In genomic region chr16:88317619-88317977, GRCh38 we compare ENCODE assay signal across 21 cellular contexts.
DNase-seq lines count a peak whose midpoint lies in the region; ATAC-seq and TF ChIP-seq lines count a peak whose summit lies in the region.
"Had no signal": no experiment of that assay in that cellular context is flagged by ENCODE, and none has a peak within 500 bp of the region (broad histone marks: within the 10 kb centered on the region; RNA-seq: fewer than 3 reads in every experiment).

No MANE protein-coding gene starts in this region.

- H3K9me3 ChIP-seq in IMR-90 (ENCODE audit: control insufficient read depth, insufficient read depth, low read length) (peaks cover 1% of the 10 kb centered on the region; the same call in 1 of the 2 replicates), H9 (ENCODE audit: control insufficient read depth, low read depth, low read length) (no peaks in the 10 kb centered on the region)

- H2BK120ac ChIP-seq in IMR-90 (ENCODE audit: low read depth, low read length) = peak overlapping the region; percentile 85
- no peak overlapping the region for H2BK120ac ChIP-seq in H9 (ENCODE audit: low read depth, low read length, poor library complexity, severe bottlenecking)

- H2BK12ac ChIP-seq in H9 (ENCODE audit: insufficient read length, low read depth, low read length) = no peak overlapping the region

- H3K14ac ChIP-seq in IMR-90 (replicated peaks; ENCODE audit: low read depth, low read length) (peak overlapping the region; percentile 77), H9 (ENCODE audit: insufficient read depth, low read length) (no peak overlapping the region)

- dilution Hi-C loops in IMR-90 (cut with HindIII; ENCODE audit: low sequenced_read_pairs, unreplicated experiment) = no loop called here

- no peak overlapping the region for H3K4me3 ChIP-seq in IMR-90 (ENCODE audit: insufficient read depth, low read depth, low read length)

- TF ChIP-seq CTCF in AG09319 (IDR thresholded peaks at IDR 0.05; ENCODE audit: low read depth, low read length) (no peak), IMR-90 (conservative IDR thresholded peaks at IDR 0.05; ENCODE audit: low read depth, low read length) (no peak), nephron (IDR thresholded peaks at IDR 0.05; ENCODE audit: unreplicated experiment in 3 of 3) (no peak), H9 (conservative IDR thresholded peaks at IDR 0.05) (no peak)

- ATAC-seq in IMR-90 (ENCODE audit: low read depth) = no peak; the same call in 1 of the 2 replicates
- no peak for ATAC-seq in GM21367 (IDR thresholded peaks at IDR 0.05; ENCODE audit: unreplicated experiment)
- no peak for ATAC-seq in GM18517 (IDR thresholded peaks at IDR 0.05; ENCODE audit: unreplicated experiment)
- ATAC-seq: foreskin keratinocyte; stimulated activated naive CD8-positive, alpha-beta T cell treated with anti-CD3 and anti-CD28 coated beads, Interleukin-15, amount 100 ng/mL, for 72 hours had no signal

- no peaks in the 10 kb centered on the region for H3K79me2 ChIP-seq in H9 (ENCODE audit: insufficient read depth, low read length)

- H3K9me3 Mint-ChIP-seq in nephron = peaks cover 10% of the 10 kb centered on the region
- peaks cover 7% of the 10 kb centered on the region in 2 experiments; a peak in 4 of 5 replicates for H3K9me3 Mint-ChIP-seq in H9
- H3K9me3 Mint-ChIP-seq: activated T-helper 1 cell treated with anti-CD3 and anti-CD28 coated beads, Interleukin-12 subunit alpha, Interleukin-12 subunit beta, Interleukin-2, Interleukin-4 antibody, amounts not matched to agents 30 ng/mL and 10 ng/mL and 1 ng/mL, durations not matched to agents 14 hours and 24 hours and 36 hours had no signal

- H2BK15ac ChIP-seq in IMR-90 (ENCODE audit: low read depth, low read length) = peak overlapping the region; percentile 91; the same call in 2 of the 3 replicates
- H2BK15ac ChIP-seq in H9 (ENCODE audit: low read depth, low read length) = no peak overlapping the region

- no peaks in the 10 kb centered on the region for H4K20me1 ChIP-seq in IMR-90 (ENCODE audit: insufficient read depth, low read length)
- no peaks in the 10 kb centered on the region for H4K20me1 ChIP-seq in H9 (ENCODE audit: control insufficient read depth, insufficient read depth, insufficient read length)

- H3K27ac Mint-ChIP-seq in nephron (peak overlapping the region; percentile 1 to 95 (median 86)), H9 (peak overlapping the region in 1 of 3 experiments; percentile 3; a peak in 2 of 7 replicates)
- H3K27ac Mint-ChIP-seq: activated B cell treated with CpG ODN at 0.5 μM for 24 hours; activated naive CD8-positive, alpha-beta T cell treated with anti-CD3 and anti-CD28 coated beads, Interleukin-2, amount 10 ng/mL, durations not matched to agents 7 days and 5 days; activated T-helper 1 cell treated with anti-CD3 and anti-CD28 coated beads, Interleukin-12 subunit alpha, Interleukin-12 subunit beta, Interleukin-2, Interleukin-4 antibody, amounts not matched to agents 30 ng/mL and 10 ng/mL and 1 ng/mL, durations not matched to agents 14 hours and 24 hours and 36 hours; memory B cell; stimulated activated naive CD8-positive, alpha-beta T cell treated with anti-CD3 and anti-CD28 coated beads, Interleukin-15, amount 100 ng/mL, for 72 hours had no signal

- H3K9ac ChIP-seq in IMR-90 (ENCODE audit: low read depth, low read length) (no peak overlapping the region; the same call in 1 of the 2 replicates), H9 (ENCODE audit: extremely low read depth, insufficient read length, low read length) (no peak overlapping the region)

- H3K27me3 ChIP-seq in IMR-90 (ENCODE audit: control insufficient read depth, insufficient read depth, low read length) (no peaks in the 10 kb centered on the region), H9 (ENCODE audit: insufficient read depth, low read length) (no peaks in the 10 kb centered on the region)
- H3K27me3 ChIP-seq: foreskin keratinocyte had no signal

- H2BK20ac ChIP-seq in IMR-90 (ENCODE audit: low read depth, low read length) = peak overlapping the region; percentile 90
- H2BK20ac ChIP-seq in H9 (ENCODE audit: low read depth, low read length, poor library complexity, severe bottlenecking) = no peak overlapping the region

- H3K9me1 ChIP-seq in IMR-90 (ENCODE audit: insufficient read depth, low read length) = peaks cover 13% of the 10 kb centered on the region

- H3K4me2 ChIP-seq in IMR-90 (ENCODE audit: low read depth, low read length) = no peak overlapping the region
- H3K4me2 ChIP-seq in H9 (ENCODE audit: insufficient read depth, insufficient read length, low read length) = no peak overlapping the region

- POLR2A ChIA-PET in IMR-90 (lab: Charles Lee; ENCODE audit: unreplicated experiment) = no interaction called here

- no peaks in the 10 kb centered on the region for H3K36me3 Mint-ChIP-seq in nephron (ENCODE audit: low read depth)
- H3K36me3 Mint-ChIP-seq in H9 (ENCODE audit: insufficient read depth in 1 of 3, low read depth in 3 of 3) = no peaks in the 10 kb centered on the region; a peak in 3 of 7 replicates
- H3K36me3 Mint-ChIP-seq: activated naive CD8-positive, alpha-beta T cell treated with anti-CD3 and anti-CD28 coated beads, Interleukin-2, amount 10 ng/mL, durations not matched to agents 7 days and 5 days; memory B cell had no signal

- H3K27me3 Mint-ChIP-seq in nephron (ENCODE audit: low read depth) = peaks cover 5% of the 10 kb centered on the region
- H3K27me3 Mint-ChIP-seq in H9 (ENCODE audit: low read depth) = peaks cover 3% of the 10 kb centered on the region; the same call in 1 of the 2 replicates

- peak; percentile 62 for DNase-seq in AG09319 (ENCODE audit: extremely low read depth, low read depth)
- peak; percentile 55 for DNase-seq in IMR-90
- DNase-seq in fibroblast of peridontal ligament (ENCODE audit: extremely low read depth) = peak; percentile 50
- no peak for DNase-seq in H9
- DNase-seq in NOMO-1 treated with DMSO at 0.1 percent for 48 hours (lab: John Stamatoyannopoulos, UW; ENCODE audit: unreplicated experiment) = no peak
- DNase-seq: activated B cell treated with CpG ODN at 0.5 μM for 24 hours; activated naive CD8-positive, alpha-beta T cell treated with anti-CD3 and anti-CD28 coated beads, Interleukin-2, amount 10 ng/mL, durations not matched to agents 7 days and 5 days; AML-193; central memory CD4-positive, alpha-beta T cell; COR-L47; effector memory CD4-positive, alpha-beta T cell; foreskin keratinocyte; NCI-H1694; retina; SHP77 treated with DMSO at 0.1 percent for 48 hours; stimulated activated naive CD8-positive, alpha-beta T cell treated with anti-CD3 and anti-CD28 coated beads, Interleukin-15, amount 100 ng/mL, for 72 hours had no signal

- peaks cover 6 to 13% of the 10 kb centered on the region in 2 experiments; a peak in 3 of 4 replicates for H3K79me1 ChIP-seq in IMR-90 (ENCODE audit: low read depth in 1 of 2, low read length in 2 of 2)
- H3K79me1 ChIP-seq in H9 (ENCODE audit: insufficient read depth, low read depth, low read length, poor library complexity, severe bottlenecking) = no peaks in the 10 kb centered on the region

- no peak for TF ChIP-seq POLR2A in IMR-90 (IDR thresholded peaks at IDR 0.05; ENCODE audit: low read depth, low read length)

- H3K4me3 Mint-ChIP-seq in nephron (peak overlapping the region in 1 of 3 experiments; percentile 31), H9 (no peak overlapping the region)
- H3K4me3 Mint-ChIP-seq: activated B cell treated with CpG ODN at 0.5 μM for 24 hours; activated naive CD8-positive, alpha-beta T cell treated with anti-CD3 and anti-CD28 coated beads, Interleukin-2, amount 10 ng/mL, durations not matched to agents 7 days and 5 days; activated T-helper 1 cell treated with anti-CD3 and anti-CD28 coated beads, Interleukin-12 subunit alpha, Interleukin-12 subunit beta, Interleukin-2, Interleukin-4 antibody, amounts not matched to agents 30 ng/mL and 10 ng/mL and 1 ng/mL, durations not matched to agents 14 hours and 24 hours and 36 hours; memory B cell; stimulated activated naive CD8-positive, alpha-beta T cell treated with anti-CD3 and anti-CD28 coated beads, Interleukin-15, amount 100 ng/mL, for 72 hours had no signal

- peak overlapping the region; percentile 84 for H3K18ac ChIP-seq in IMR-90 (ENCODE audit: low read depth, low read length)
- H3K18ac ChIP-seq in H9 (ENCODE audit: insufficient read length, low read depth, low read length) = no peak overlapping the region

- H4K5ac ChIP-seq in IMR-90 (ENCODE audit: low read depth, low read length) (peak overlapping the region; percentile 87), H9 (ENCODE audit: insufficient read length, low read depth, low read length) (no peak overlapping the region)

- H4K91ac ChIP-seq in IMR-90 (ENCODE audit: insufficient read depth, low read depth, low read length) (peak overlapping the region; percentile 73), H9 (ENCODE audit: insufficient read length, low read depth, low read length) (no peak overlapping the region)

- H2AK5ac ChIP-seq in IMR-90 (ENCODE audit: low read depth, low read length) (peak overlapping the region; percentile 95), H9 (ENCODE audit: insufficient read length, low read length) (no peak overlapping the region)

- peak overlapping the region; percentile 1 for H2BK5ac ChIP-seq in IMR-90 (ENCODE audit: low read depth, low read length, poor library complexity, severe bottlenecking)
- no peak overlapping the region for H2BK5ac ChIP-seq in H9 (ENCODE audit: insufficient read length, low read length)

- peaks cover 20% of the 10 kb centered on the region for H3K4me1 ChIP-seq in IMR-90 (ENCODE audit: control insufficient read depth, insufficient read depth, low read length)
- no peaks in the 10 kb centered on the region for H3K4me1 ChIP-seq in H9 (ENCODE audit: insufficient read depth, low read length)

- H3K23me2 ChIP-seq in H9 (ENCODE audit: insufficient read length, low read depth, low read length, poor library complexity, severe bottlenecking) = no peaks in the 10 kb centered on the region

- H3K27ac ChIP-seq in IMR-90 (ENCODE audit: insufficient read depth, low read length) = peak overlapping the region; percentile 22
- H3K27ac ChIP-seq in H9 (ENCODE audit: insufficient read length, low read depth, low read length) = no peak overlapping the region
- H3K27ac ChIP-seq: foreskin keratinocyte had no signal

- peak overlapping the region; percentile 35 for H2AFZ ChIP-seq in IMR-90 (replicated peaks; ENCODE audit: low read length, poor library complexity)
- H2AFZ ChIP-seq in H9 (ENCODE audit: low read length) = no peak overlapping the region

- in situ Hi-C loops in IMR-90 (cut with MboI; ENCODE audit: low sequenced_read_pairs) = no loop called here

- no CpG with 5 or more reads among the region's 9 CpGs for WGBS in IMR-90 (ENCODE audit: extremely low coverage in 2 of 2, insufficient read length in 1 of 2), 2 experiments
- no CpG with 5 or more reads among the region's 9 CpGs for WGBS in H9 (ENCODE audit: extremely low coverage, insufficient read length, low lambda C conversion rate)

- TF ChIP-seq RAD21 in IMR-90 (IDR thresholded peaks at IDR 0.05; ENCODE audit: low read length) = no peak

- H3K4me1 Mint-ChIP-seq in nephron = peaks cover 20% of the 10 kb centered on the region
- H3K4me1 Mint-ChIP-seq in H9 = no peaks in the 10 kb centered on the region
- H3K4me1 Mint-ChIP-seq: activated B cell treated with CpG ODN at 0.5 μM for 24 hours; activated naive CD8-positive, alpha-beta T cell treated with anti-CD3 and anti-CD28 coated beads, Interleukin-2, amount 10 ng/mL, durations not matched to agents 7 days and 5 days; memory B cell; stimulated activated naive CD8-positive, alpha-beta T cell treated with anti-CD3 and anti-CD28 coated beads, Interleukin-15, amount 100 ng/mL, for 72 hours had no signal

- intact Hi-C loops in IMR-90 (cut with micrococcal nuclease) = no loop called here

- peak overlapping the region; percentile 35 for H2AK9ac ChIP-seq in IMR-90 (replicated peaks; ENCODE audit: low read depth, low read length, poor library complexity)

- H3K4ac ChIP-seq in IMR-90 (ENCODE audit: low read depth, low read length) = peak overlapping the region; percentile 87
- H3K4ac ChIP-seq in H9 (ENCODE audit: low read depth, low read length) = no peak overlapping the region

- H4K8ac ChIP-seq in IMR-90 (ENCODE audit: low read depth in 2 of 2, low read length in 2 of 2) (peak overlapping the region; percentile 74 to 91), H9 (replicated peaks; ENCODE audit: insufficient read length, low read depth, low read length) (no peak overlapping the region)

- CTCF ChIA-PET in IMR-90 (lab: Yijun Ruan, JAX) = no interaction called here

- H3T11ph ChIP-seq in H9 (ENCODE audit: low read length) = no peak overlapping the region

- H3K23ac ChIP-seq in IMR-90 (ENCODE audit: low read depth, low read length) (peak overlapping the region; percentile 10; the same call in 1 of the 2 replicates), H9 (ENCODE audit: insufficient read length, low read depth, low read length) (no peak overlapping the region)

- H3K56ac ChIP-seq in IMR-90 (ENCODE audit: extremely low read depth, insufficient read depth, low read length) = no peak overlapping the region
- no peak overlapping the region for H3K56ac ChIP-seq in H9 (ENCODE audit: insufficient read length, low read depth, low read length)

- H3K36me3 ChIP-seq in IMR-90 (ENCODE audit: control insufficient read depth, insufficient read depth, low read length) = no peaks in the 10 kb centered on the region

- BruUV-seq in IMR-90 (replicated peaks; lab: Mats Ljungman, UMichigan) = no TSS peak

Comparison
In these comparisons a context has a peak if more than half of its experiments do, and no peak if none do; other contexts are left out.
1. DNase-seq: peak in AG09319 (single experiment), IMR-90 (single experiment) and fibroblast of peridontal ligament (single experiment); none in H9 (single experiment) and NOMO-1 treated with DMSO at 0.1 percent for 48 hours (single experiment).